ENCODE assay signal across 8 cellular contexts in genomic region chr5:181245427-181246275, GRCh38.
DNase-seq lines count a peak whose midpoint lies in the region; ATAC-seq and TF ChIP-seq lines count a peak whose summit lies in the region.

No MANE protein-coding gene starts in this region.

- no peak for TF ChIP-seq CTCF in AG04449 (IDR thresholded peaks at IDR 0.05; ENCODE audit: insufficient read depth, low read length, missing control alignments)
- TF ChIP-seq CTCF in RWPE1 (conservative IDR thresholded peaks at IDR 0.05; ENCODE audit: low read depth), result no peak
- TF ChIP-seq CTCF in fibroblast of pulmonary artery (IDR thresholded peaks at IDR 0.05; ENCODE audit: low read length, missing control alignments), result no peak

- peak overlapping the region; percentile 97 for H3K27ac ChIP-seq in RWPE1

- CTCF ChIA-PET in AG04449 (lab: Yijun Ruan, JAX) (interaction anchor here (1.0 kb wide), 1 partner anchor 11 kb away, joined by 3 read pairs; no protein-coding TSS in a partner anchor), RWPE1 (lab: Yijun Ruan, JAX) (no interaction called here)

- no peak for DNase-seq in AG04449 (ENCODE audit: low read depth, low spot score)
- no peak for DNase-seq in RWPE1 (ENCODE audit: low spot score)
- DNase-seq in fibroblast of pulmonary artery (ENCODE audit: low read depth), result no peak
- DNase-seq in skeletal muscle cell (ENCODE audit: low read depth), result no peak
- DNase-seq in NK-92 (lab: John Stamatoyannopoulos, UW; ENCODE audit: unreplicated experiment), result no peak
- DNase-seq in NCI-H2029 (lab: John Stamatoyannopoulos, UW), result no peak
- no peak for DNase-seq in stimulated activated CD4-positive, alpha-beta T cell treated with anti-CD3 and anti-CD28 coated beads, Interleukin-1b, Interleukin-23, amount 100 ng/mL, for 48 hours

- H3K4me3 ChIP-seq in AG04449 (ENCODE audit: low read depth, low read length) (peak overlapping the region; percentile 92), fibroblast of pulmonary artery (replicated peaks; ENCODE audit: low read depth, low read length) (peak overlapping the region; percentile 92), skeletal muscle cell (ENCODE audit: low read depth, low read length) (peak overlapping the region; percentile 65)

- ATAC-seq in GM21447 (IDR thresholded peaks at IDR 0.05; ENCODE audit: unreplicated experiment), result peak; percentile 3

- POLR2A ChIA-PET in AG04449 (lab: Yijun Ruan, JAX) (interaction anchor here (0.8 kb wide), 1 partner anchor 22 kb away, joined by 4 read pairs; the partner anchor contains the start of gene TRIM41), RWPE1 (lab: Yijun Ruan, JAX; ENCODE audit: low non-redundant PET) (interaction anchor here (0.8 to 1.4 kb wide), 2 partner anchors 22 to 24 kb away, joined by 3 to 4 read pairs; no protein-coding TSS in a partner anchor)
